Comparison of ENCODE assay signal across 1 cellular context in genomic region chr10:88582806-88583583, GRCh38.
TF ChIP-seq lines count a peak whose summit lies in the region.

Gene RNLS, minus strand, starts transcription at chr10:88583318.

TF ChIP-seq in GM12878, 131 proteins besides CTCF, POLR2A, EP300 and RAD21 (continued from another document and continues in another):
- no peak for TF ChIP-seq REST (IDR thresholded peaks at IDR 0.05; ENCODE audit: low read depth, low read length)
- no peak for TF ChIP-seq HDGF (IDR thresholded peaks at IDR 0.05)
- TF ChIP-seq NRF1 (conservative IDR thresholded peaks at IDR 0.05; ENCODE audit: low read depth, low read length) = peak; percentile 31; the same call in 1 of the 2 replicates
- TF ChIP-seq PAX8 (IDR thresholded peaks at IDR 0.05) = no peak
- no peak for TF ChIP-seq SUPT20H (IDR thresholded peaks at IDR 0.05; ENCODE audit: borderline replicate concordance, control insufficient read depth, low read depth, low read length)
- TF ChIP-seq GATAD2B (conservative IDR thresholded peaks at IDR 0.05; ENCODE audit: low read depth) = peak; percentile 87
- TF ChIP-seq PML (IDR thresholded peaks at IDR 0.05; ENCODE audit: low read length) = peak; percentile 74; the same call in 1 of the 2 replicates
- peak; percentile 62; the same call in 1 of the 2 replicates for TF ChIP-seq POLR2AphosphoS2 (IDR thresholded peaks at IDR 0.05; ENCODE audit: low read depth, low read length)
- 0 out of 2 replicates have a peak, but pooled peaks have one; percentile 5 for TF ChIP-seq SPI1 (IDR thresholded peaks at IDR 0.05; ENCODE audit: borderline replicate concordance, insufficient read depth, low read depth, low read length)
- 0 out of 2 replicates have a peak, but pooled peaks have one; percentile 48 for TF ChIP-seq NKRF (conservative IDR thresholded peaks at IDR 0.05)
- peak; percentile 6; the same call in 1 of the 2 replicates for TF ChIP-seq RUNX3 (IDR thresholded peaks at IDR 0.05; ENCODE audit: low read length)
- TF ChIP-seq MTA2 (IDR thresholded peaks at IDR 0.05; ENCODE audit: low read depth) = no peak
- TF ChIP-seq, protein P1, sequence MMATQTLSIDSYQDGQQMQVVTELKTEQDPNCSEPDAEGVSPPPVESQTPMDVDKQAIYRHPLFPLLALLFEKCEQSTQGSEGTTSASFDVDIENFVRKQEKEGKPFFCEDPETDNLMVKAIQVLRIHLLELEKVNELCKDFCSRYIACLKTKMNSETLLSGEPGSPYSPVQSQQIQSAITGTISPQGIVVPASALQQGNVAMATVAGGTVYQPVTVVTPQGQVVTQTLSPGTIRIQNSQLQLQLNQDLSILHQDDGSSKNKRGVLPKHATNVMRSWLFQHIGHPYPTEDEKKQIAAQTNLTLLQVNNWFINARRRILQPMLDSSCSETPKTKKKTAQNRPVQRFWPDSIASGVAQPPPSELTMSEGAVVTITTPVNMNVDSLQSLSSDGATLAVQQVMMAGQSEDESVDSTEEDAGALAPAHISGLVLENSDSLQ (IDR thresholded peaks at IDR 0.05) = peak; percentile 41; the same call in 1 of the 2 replicates
- TF ChIP-seq BHLHE40 (IDR thresholded peaks at IDR 0.05; ENCODE audit: borderline replicate concordance in 1 of 2, low read depth in 2 of 2, low read length in 1 of 2) = peak; percentile 68 to 90; a peak in 3 of 4 replicates
- peak; percentile 89 for TF ChIP-seq USF1 (IDR thresholded peaks at IDR 0.05; ENCODE audit: borderline replicate concordance, extremely low read length, insufficient read depth, low read depth, low read length)
- peak; percentile 19; the same call in 1 of the 2 replicates for TF ChIP-seq CREM (IDR thresholded peaks at IDR 0.05; ENCODE audit: low read depth)
- TF ChIP-seq, protein P2, sequence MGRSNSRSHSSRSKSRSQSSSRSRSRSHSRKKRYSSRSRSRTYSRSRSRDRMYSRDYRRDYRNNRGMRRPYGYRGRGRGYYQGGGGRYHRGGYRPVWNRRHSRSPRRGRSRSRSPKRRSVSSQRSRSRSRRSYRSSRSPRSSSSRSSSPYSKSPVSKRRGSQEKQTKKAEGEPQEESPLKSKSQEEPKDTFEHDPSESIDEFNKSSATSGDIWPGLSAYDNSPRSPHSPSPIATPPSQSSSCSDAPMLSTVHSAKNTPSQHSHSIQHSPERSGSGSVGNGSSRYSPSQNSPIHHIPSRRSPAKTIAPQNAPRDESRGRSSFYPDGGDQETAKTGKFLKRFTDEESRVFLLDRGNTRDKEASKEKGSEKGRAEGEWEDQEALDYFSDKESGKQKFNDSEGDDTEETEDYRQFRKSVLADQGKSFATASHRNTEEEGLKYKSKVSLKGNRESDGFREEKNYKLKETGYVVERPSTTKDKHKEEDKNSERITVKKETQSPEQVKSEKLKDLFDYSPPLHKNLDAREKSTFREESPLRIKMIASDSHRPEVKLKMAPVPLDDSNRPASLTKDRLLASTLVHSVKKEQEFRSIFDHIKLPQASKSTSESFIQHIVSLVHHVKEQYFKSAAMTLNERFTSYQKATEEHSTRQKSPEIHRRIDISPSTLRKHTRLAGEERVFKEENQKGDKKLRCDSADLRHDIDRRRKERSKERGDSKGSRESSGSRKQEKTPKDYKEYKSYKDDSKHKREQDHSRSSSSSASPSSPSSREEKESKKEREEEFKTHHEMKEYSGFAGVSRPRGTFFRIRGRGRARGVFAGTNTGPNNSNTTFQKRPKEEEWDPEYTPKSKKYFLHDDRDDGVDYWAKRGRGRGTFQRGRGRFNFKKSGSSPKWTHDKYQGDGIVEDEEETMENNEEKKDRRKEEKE (IDR thresholded peaks at IDR 0.05) = no peak
- peak; percentile 75 to 89; a peak in 3 of 4 replicates for TF ChIP-seq SRF (IDR thresholded peaks at IDR 0.05; ENCODE audit: low read depth in 2 of 2, low read length in 2 of 2)
- peak in 1 of 2 experiments; percentile 6; a peak in 1 of 4 replicates for TF ChIP-seq IKZF2 (IDR thresholded peaks at IDR 0.05)
- TF ChIP-seq MXI1 (IDR thresholded peaks at IDR 0.05; ENCODE audit: low read depth, low read length) = no peak
- TF ChIP-seq HCFC1 (IDR thresholded peaks at IDR 0.05; ENCODE audit: low read length) = no peak
- peak in 1 of 2 experiments; percentile 13; a peak in 1 of 3 replicates for TF ChIP-seq EGR1 (IDR thresholded peaks at IDR 0.05; ENCODE audit: borderline replicate concordance in 1 of 2, low read depth in 2 of 2, low read length in 2 of 2)
- TF ChIP-seq STAT3 (IDR thresholded peaks at IDR 0.05; ENCODE audit: low read depth, low read length) = no peak
- TF ChIP-seq NFIC (IDR thresholded peaks at IDR 0.05; ENCODE audit: low read depth, low read length) = no peak
- TF ChIP-seq SMC3 (IDR thresholded peaks at IDR 0.05; ENCODE audit: borderline replicate concordance, low read length) = peak; percentile 24
- 0 out of 2 replicates have a peak, but pooled peaks have one; percentile 3 for TF ChIP-seq MEF2A (IDR thresholded peaks at IDR 0.05; ENCODE audit: insufficient read depth, low read depth, low read length)
- peak; percentile 74; the same call in 1 of the 2 replicates for TF ChIP-seq ASH2L (IDR thresholded peaks at IDR 0.05; ENCODE audit: borderline replicate concordance, low read depth)
- peak; percentile 95 for TF ChIP-seq RAD51 (IDR thresholded peaks at IDR 0.05)
- TF ChIP-seq YY1 (IDR thresholded peaks at IDR 0.05; ENCODE audit: low read depth, low read length) = peak; percentile 43; the same call in 1 of the 2 replicates
- peak; percentile 71; the same call in 1 of the 2 replicates for TF ChIP-seq ATF3 (IDR thresholded peaks at IDR 0.05; ENCODE audit: borderline replicate concordance, extremely low read depth, low read depth, low read length)
- no peak for TF ChIP-seq BMI1 (IDR thresholded peaks at IDR 0.05; ENCODE audit: borderline replicate concordance)
- TF ChIP-seq ETV6 (conservative IDR thresholded peaks at IDR 0.05 in 1 of 2, IDR thresholded peaks at IDR 0.05 in 1 of 2; ENCODE audit: borderline replicate concordance in 1 of 2, low read depth in 1 of 2) = no peak
- TF ChIP-seq TCF3 (IDR thresholded peaks at IDR 0.05; ENCODE audit: borderline replicate concordance, insufficient read depth, low read depth, low read length) = 0 out of 2 replicates have a peak, but pooled peaks have one; percentile 7
- peak; percentile 75; the same call in 1 of the 2 replicates for TF ChIP-seq MAX (IDR thresholded peaks at IDR 0.05; ENCODE audit: low read depth, low read length)
- TF ChIP-seq, protein P3, sequence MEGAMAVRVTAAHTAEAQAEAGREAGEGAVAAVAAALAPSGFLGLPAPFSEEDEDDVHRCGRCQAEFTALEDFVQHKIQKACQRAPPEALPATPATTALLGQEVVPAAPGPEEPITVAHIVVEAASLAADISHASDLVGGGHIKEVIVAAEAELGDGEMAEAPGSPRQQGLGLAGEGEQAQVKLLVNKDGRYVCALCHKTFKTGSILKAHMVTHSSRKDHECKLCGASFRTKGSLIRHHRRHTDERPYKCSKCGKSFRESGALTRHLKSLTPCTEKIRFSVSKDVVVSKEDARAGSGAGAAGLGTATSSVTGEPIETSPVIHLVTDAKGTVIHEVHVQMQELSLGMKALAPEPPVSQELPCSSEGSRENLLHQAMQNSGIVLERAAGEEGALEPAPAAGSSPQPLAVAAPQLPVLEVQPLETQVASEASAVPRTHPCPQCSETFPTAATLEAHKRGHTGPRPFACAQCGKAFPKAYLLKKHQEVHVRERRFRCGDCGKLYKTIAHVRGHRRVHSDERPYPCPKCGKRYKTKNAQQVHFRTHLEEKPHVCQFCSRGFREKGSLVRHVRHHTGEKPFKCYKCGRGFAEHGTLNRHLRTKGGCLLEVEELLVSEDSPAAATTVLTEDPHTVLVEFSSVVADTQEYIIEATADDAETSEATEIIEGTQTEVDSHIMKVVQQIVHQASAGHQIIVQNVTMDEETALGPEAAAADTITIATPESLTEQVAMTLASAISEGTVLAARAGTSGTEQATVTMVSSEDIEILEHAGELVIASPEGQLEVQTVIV (IDR thresholded peaks at IDR 0.05; ENCODE audit: borderline replicate concordance, partially characterized antibody) = no peak
- no peak for TF ChIP-seq WRNIP1 (IDR thresholded peaks at IDR 0.05; ENCODE audit: borderline replicate concordance, low read depth, low read length)
- TF ChIP-seq, protein P4, sequence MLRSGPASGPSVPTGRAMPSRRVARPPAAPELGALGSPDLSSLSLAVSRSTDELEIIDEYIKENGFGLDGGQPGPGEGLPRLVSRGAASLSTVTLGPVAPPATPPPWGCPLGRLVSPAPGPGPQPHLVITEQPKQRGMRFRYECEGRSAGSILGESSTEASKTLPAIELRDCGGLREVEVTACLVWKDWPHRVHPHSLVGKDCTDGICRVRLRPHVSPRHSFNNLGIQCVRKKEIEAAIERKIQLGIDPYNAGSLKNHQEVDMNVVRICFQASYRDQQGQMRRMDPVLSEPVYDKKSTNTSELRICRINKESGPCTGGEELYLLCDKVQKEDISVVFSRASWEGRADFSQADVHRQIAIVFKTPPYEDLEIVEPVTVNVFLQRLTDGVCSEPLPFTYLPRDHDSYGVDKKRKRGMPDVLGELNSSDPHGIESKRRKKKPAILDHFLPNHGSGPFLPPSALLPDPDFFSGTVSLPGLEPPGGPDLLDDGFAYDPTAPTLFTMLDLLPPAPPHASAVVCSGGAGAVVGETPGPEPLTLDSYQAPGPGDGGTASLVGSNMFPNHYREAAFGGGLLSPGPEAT (IDR thresholded peaks at IDR 0.05; ENCODE audit: low read depth) = peak; percentile 66
- peak; percentile 87 for TF ChIP-seq POLR2AphosphoS5 (IDR thresholded peaks at IDR 0.05; ENCODE audit: low read length)
- peak; percentile 71 for TF ChIP-seq IKZF1 (conservative IDR thresholded peaks at IDR 0.05)
- TF ChIP-seq POU2F2 (IDR thresholded peaks at IDR 0.05; ENCODE audit: borderline replicate concordance, low read depth, low read length) = peak; percentile 20; the same call in 2 of the 3 replicates
- TF ChIP-seq SUZ12 (IDR thresholded peaks at IDR 0.05; ENCODE audit: unreplicated experiment) = no peak
- TF ChIP-seq FOS (IDR thresholded peaks at IDR 0.05; ENCODE audit: borderline replicate concordance, extremely low read depth, insufficient read length) = no peak
- no peak; the same call in 1 of the 2 replicates for TF ChIP-seq GABPA (IDR thresholded peaks at IDR 0.05; ENCODE audit: low read depth)
- no peak for TF ChIP-seq CBX3 (IDR thresholded peaks at IDR 0.05; ENCODE audit: borderline replicate concordance, low read depth)
- peak; percentile 66; the same call in 1 of the 2 replicates for TF ChIP-seq DPF2 (IDR thresholded peaks at IDR 0.05)
- TF ChIP-seq NBN (IDR thresholded peaks at IDR 0.05) = peak; percentile 61; the same call in 1 of the 2 replicates
- peak; percentile 90; the same call in 1 of the 2 replicates for TF ChIP-seq SMARCA5 (IDR thresholded peaks at IDR 0.05)
- TF ChIP-seq SIN3A (IDR thresholded peaks at IDR 0.05; ENCODE audit: low read depth, low read length) = 0 out of 2 replicates have a peak, but pooled peaks have one; percentile 50
- TF ChIP-seq NR2C2 (IDR thresholded peaks at IDR 0.05; ENCODE audit: borderline replicate concordance, control insufficient read depth, insufficient read length, low read depth) = no peak
